8 cellular contexts compared by ENCODE assay signal in genomic region chr6:159134701-159135364, GRCh38. TPM values are rescaled to one million over a fixed set of nuclear protein-coding genes. Genes with fewer than 3 reads are reported as not detected.
A peak's percentile ranks its signal among the peaks of the same experiment; 100 is the strongest.
DNase-seq lines count a peak whose midpoint lies in the region; ATAC-seq, FAIRE-seq and TF ChIP-seq lines count a peak whose summit lies in the region.
"Had no signal": no experiment of that assay in that cellular context is flagged by ENCODE, and none has a peak within 500 bp of the region (broad histone marks: within the 10 kb centered on the region; RNA-seq: fewer than 3 reads in every experiment).

No MANE protein-coding gene starts in this region.

- H3K4me3 ChIP-seq in liver (ENCODE audit: low read depth in 1 of 3, low read length in 3 of 3): no peak overlapping the region

- no peaks in the 10 kb centered on the region for H3K36me3 ChIP-seq in liver (ENCODE audit: control insufficient read depth in 4 of 4, insufficient read depth in 3 of 4, low read depth in 1 of 4, low read length in 3 of 4)

- peak; percentile 72 for ATAC-seq in HG02981 (IDR thresholded peaks at IDR 0.05; ENCODE audit: unreplicated experiment)

- H3K4me1 Mint-ChIP-seq in chondrocyte (ENCODE audit: low read depth): no peaks in the 10 kb centered on the region

- TF ChIP-seq RAD21 in liver (IDR thresholded peaks at IDR 0.05): peak; percentile 86 to 93

- DNase-seq in GM12892 (ENCODE audit: insufficient read length) (peak; percentile 45), NCI-H226 (peak; percentile 19), chondrocyte (ENCODE audit: low spot score) (no peak)
- DNase-seq in activated CD4-positive, alpha-beta T cell treated with anti-CD3 and anti-CD28 coated beads for 1 hour: peak; percentile 55
- peak; percentile 34 for DNase-seq in stimulated activated CD8-positive, alpha-beta memory T cell treated with anti-CD3 and anti-CD28 coated beads, Interleukin-12 subunit alpha, Interleukin-12 subunit beta, amount 100 ng/mL, for 24 hours (ENCODE audit: extremely low read depth)

- H3K27me3 ChIP-seq in liver (ENCODE audit: control insufficient read depth in 4 of 4, insufficient read depth in 4 of 4, low read length in 3 of 4): peaks cover 0 to 2% (median 0%) of the 10 kb centered on the region in 4 donors

- WGBS in liver: 28% methylated on average over 9 of the region's 9 CpGs

- no peak overlapping the region for H3K27ac Mint-ChIP-seq in chondrocyte (ENCODE audit: unreplicated experiment)

- H3K4me3 Mint-ChIP-seq in chondrocyte (ENCODE audit: unreplicated experiment): no peak overlapping the region

- H3K27ac ChIP-seq in liver (ENCODE audit: low read depth in 1 of 2, low read length in 2 of 2): no peak overlapping the region

- no peak for TF ChIP-seq POLR2A in GM12892 (IDR thresholded peaks at IDR 0.05; ENCODE audit: low read depth, low read length)

- H3K36me3 Mint-ChIP-seq in chondrocyte (ENCODE audit: low read depth): no peaks in the 10 kb centered on the region

- peak; percentile 92 for FAIRE-seq in GM12892 (lab: Jason Lieb, UNC)

- no peak overlapping the region for H3K9ac ChIP-seq in liver (ENCODE audit: low read depth in 1 of 2, low read length in 2 of 2)

- H3K4me1 ChIP-seq in liver (ENCODE audit: control insufficient read depth in 4 of 4, insufficient read depth in 4 of 4, low read length in 3 of 4): no peaks in the 10 kb centered on the region

- no peaks in the 10 kb centered on the region for H3K9me3 ChIP-seq in liver (ENCODE audit: control insufficient read depth in 4 of 4, low read length in 3 of 4)

- peak; percentile 90 for TF ChIP-seq CTCF in chondrocyte (IDR thresholded peaks at IDR 0.05)
- peak; percentile 90 for TF ChIP-seq CTCF in liver (IDR thresholded peaks at IDR 0.05; ENCODE audit: low read depth, low read length, missing input control)

- peaks cover 56% of the 10 kb centered on the region for H3K27me3 Mint-ChIP-seq in chondrocyte (ENCODE audit: low read depth)

- H3K9me3 Mint-ChIP-seq in chondrocyte (ENCODE audit: low read depth): no peaks in the 10 kb centered on the region

TF ChIP-seq in liver, 16 proteins besides CTCF, POLR2A, EP300 and RAD21:
- TF ChIP-seq FOXA1 (IDR thresholded peaks at IDR 0.05): no peak
- TF ChIP-seq JUND (IDR thresholded peaks at IDR 0.05): no peak
- no peak for TF ChIP-seq FOXA2 (IDR thresholded peaks at IDR 0.05)
- TF ChIP-seq GABPA (IDR thresholded peaks at IDR 0.05 in 1 of 2, conservative IDR thresholded peaks at IDR 0.05 in 1 of 2): no peak
- no peak for TF ChIP-seq YY1 (IDR thresholded peaks at IDR 0.05)
- TF ChIP-seq ATF3 (IDR thresholded peaks at IDR 0.05): no peak
- no peak for TF ChIP-seq ZBTB33 (IDR thresholded peaks at IDR 0.05)
- TF ChIP-seq EGR1 (IDR thresholded peaks at IDR 0.05; ENCODE audit: low read depth in 2 of 2): no peak
- TF ChIP-seq SP1 (IDR thresholded peaks at IDR 0.05): no peak
- TF ChIP-seq REST (IDR thresholded peaks at IDR 0.05): no peak
- no peak for TF ChIP-seq HNF4G (IDR thresholded peaks at IDR 0.05)
- no peak for TF ChIP-seq NR2F2 (IDR thresholded peaks at IDR 0.05)
- no peak for TF ChIP-seq MAX (IDR thresholded peaks at IDR 0.05)

RNA-seq across cellular contexts. Expression of gene FNDC1, which starts 34.4 kb away (rescaled TPM):
- not detected for polyA plus RNA-seq in GM12892 (2012; ENCODE audit: missing spikeins)
- total RNA-seq in chondrocyte (10.5 to 13.8 TPM (median 12.8 TPM) in 3 replicates), liver (under 1 TPM; 0.17 to 0.47 TPM)
- polyA plus RNA-seq in liver: under 1 TPM in 1 of 2 donors, not detected in 1; 0.10 TPM
- total RNA-seq: pulmonary artery endothelial cell had no signal
